Comparison of ENCODE assay signal across 9 cellular contexts in genomic region chr7:47783456-47784240, GRCh38.
DNase-seq lines count a peak whose midpoint lies in the region; ATAC-seq and TF ChIP-seq lines count a peak whose summit lies in the region.
"Had no signal": no experiment of that assay in that cellular context is flagged by ENCODE, and none has a peak within 500 bp of the region (broad histone marks: within the 10 kb centered on the region; RNA-seq: fewer than 3 reads in every experiment).

No MANE protein-coding gene starts in this region.

- DNase-seq in HAP-1 (ENCODE audit: low spot score in 2 of 2) = peak; percentile 33 to 61
- peak; percentile 96 for DNase-seq in astrocyte of the hippocampus (ENCODE audit: low read depth, low spot score)
- DNase-seq in hepatic stellate cell (ENCODE audit: low spot score) = peak; percentile 46
- DNase-seq in smooth muscle cell (lab: John Stamatoyannopoulos, UW; ENCODE audit: unreplicated experiment) = no peak
- DNase-seq in NCI-H2029 (lab: John Stamatoyannopoulos, UW) = no peak
- DNase-seq in NCI-H446 treated with DMSO at 0.1 percent for 48 hours (lab: John Stamatoyannopoulos, UW) = no peak
- DNase-seq: posterior cingulate gyrus had no signal

- H4K20me1 ChIP-seq in smooth muscle cell (ENCODE audit: low read depth) = no peaks in the 10 kb centered on the region

- H3F3A ChIP-seq in smooth muscle cell (ENCODE audit: low read depth) = peaks cover 43% of the 10 kb centered on the region

- no peaks in the 10 kb centered on the region for H3K9me3 ChIP-seq in HAP-1
- H3K9me3 ChIP-seq in smooth muscle cell (replicated peaks; ENCODE audit: low read depth) = no peaks in the 10 kb centered on the region

- no peak overlapping the region for H2AFZ ChIP-seq in smooth muscle cell (ENCODE audit: low read depth)

- no peak for ATAC-seq in GM21390 (IDR thresholded peaks at IDR 0.05; ENCODE audit: unreplicated experiment)
- ATAC-seq in HG03097 (IDR thresholded peaks at IDR 0.05; ENCODE audit: low FRiP score, unreplicated experiment) = no peak

- 4% methylated on average over 5 of the region's 5 CpGs for WGBS in smooth muscle cell (ENCODE audit: low lambda C conversion rate)

- H3K36me3 ChIP-seq in HAP-1 (replicated peaks) (no peaks in the 10 kb centered on the region), smooth muscle cell (ENCODE audit: low read depth) (no peaks in the 10 kb centered on the region)

- H3K4me3 ChIP-seq in HAP-1 = no peak overlapping the region
- no peak overlapping the region for H3K4me3 ChIP-seq in smooth muscle cell

- H3K27me3 ChIP-seq in HAP-1 (ENCODE audit: low read depth) (no peaks in the 10 kb centered on the region), smooth muscle cell (ENCODE audit: low read depth) (no peaks in the 10 kb centered on the region)

- no peaks in the 10 kb centered on the region for H3K79me2 ChIP-seq in smooth muscle cell (ENCODE audit: low read depth)

- peak overlapping the region; percentile 75 for H3K4me2 ChIP-seq in smooth muscle cell

- peaks cover 16% of the 10 kb centered on the region for H3K4me1 ChIP-seq in HAP-1
- peaks cover 27% of the 10 kb centered on the region for H3K4me1 ChIP-seq in smooth muscle cell (ENCODE audit: low read depth)

- TF ChIP-seq CTCF in smooth muscle cell (IDR thresholded peaks at IDR 0.05; ENCODE audit: borderline replicate concordance, insufficient read depth, poor library complexity, severe bottlenecking) = no peak

- in situ Hi-C loops in HAP-1 (cut with MboI; ENCODE audit: low sequenced_read_pairs) = no loop called here

- H3K9ac ChIP-seq in smooth muscle cell (ENCODE audit: low read depth) = peak overlapping the region; percentile 79

- peak overlapping the region; percentile 99 for H3K27ac ChIP-seq in smooth muscle cell (ENCODE audit: low read depth)

Comparison
In these comparisons a context has a peak if more than half of its experiments do, and no peak if none do; other contexts are left out.
1. DNase-seq: peak in HAP-1 (2 of 2), astrocyte of the hippocampus (single experiment) and hepatic stellate cell (single experiment); none in smooth muscle cell (single experiment), NCI-H2029 (single experiment) and NCI-H446 treated with DMSO at 0.1 percent for 48 hours (single experiment).